In the genomic region with DNA sequence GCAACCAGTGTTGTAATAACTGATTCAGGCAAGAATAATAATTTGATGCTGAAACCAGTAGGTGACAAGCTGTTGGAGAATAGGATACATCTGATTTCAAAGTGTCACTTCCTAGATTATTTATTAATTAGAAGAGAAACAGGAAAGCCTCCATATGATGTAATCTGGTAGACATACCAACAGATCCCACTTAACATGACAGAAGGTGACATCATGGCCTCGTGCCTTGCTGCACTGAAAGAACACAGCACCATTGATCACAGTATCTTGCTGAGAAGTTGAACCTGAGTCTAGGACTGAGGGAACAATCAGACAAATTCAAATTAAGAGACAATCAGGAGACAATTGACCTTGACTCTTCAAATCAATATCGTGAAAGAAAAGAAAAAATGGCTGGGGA, we compare ENCODE assay signal across 18 cellular contexts.
"Had no signal": no experiment of that assay in that cellular context is flagged by ENCODE, and none has a peak within 500 bp of the region (broad histone marks: within the 10 kb centered on the region; RNA-seq: fewer than 3 reads in every experiment).

No MANE protein-coding gene starts in this region.

- H3K27ac ChIP-seq: adrenal gland, brain microvascular endothelial cell, epithelial cell of prostate, lower lobe of right lung, sigmoid colon had no signal

- H3K4me3 Mint-ChIP-seq: activated B cell treated with CpG ODN at 0.5 μM for 24 hours; activated CD4-positive, alpha-beta T cell treated with anti-CD3 and anti-CD28 coated beads, Interleukin-2, amount 10 ng/mL, durations not matched to agents 7 days and 5 days; activated naive CD4-positive, alpha-beta T cell treated with anti-CD3 and anti-CD28 coated beads, Interleukin-2, amount 10 ng/mL, durations not matched to agents 7 days and 5 days; effector memory CD8-positive, alpha-beta T cell; natural killer cell; type B pancreatic cell had no signal

- H3K36me3 Mint-ChIP-seq: activated naive CD4-positive, alpha-beta T cell treated with anti-CD3 and anti-CD28 coated beads, Interleukin-2, amount 10 ng/mL, durations not matched to agents 7 days and 5 days; type B pancreatic cell had no signal

- H3K4me1 Mint-ChIP-seq: activated B cell treated with CpG ODN at 0.5 μM for 24 hours; activated CD4-positive, alpha-beta T cell treated with anti-CD3 and anti-CD28 coated beads, Interleukin-2, amount 10 ng/mL, durations not matched to agents 7 days and 5 days; activated naive CD4-positive, alpha-beta T cell treated with anti-CD3 and anti-CD28 coated beads, Interleukin-2, amount 10 ng/mL, durations not matched to agents 7 days and 5 days; natural killer cell had no signal

- H3K9me3 Mint-ChIP-seq: type B pancreatic cell had no signal

- H3K27ac Mint-ChIP-seq: activated B cell treated with CpG ODN at 0.5 μM for 24 hours; activated CD4-positive, alpha-beta T cell treated with anti-CD3 and anti-CD28 coated beads, Interleukin-2, amount 10 ng/mL, durations not matched to agents 7 days and 5 days; activated naive CD4-positive, alpha-beta T cell treated with anti-CD3 and anti-CD28 coated beads, Interleukin-2, amount 10 ng/mL, durations not matched to agents 7 days and 5 days; activated T-helper 2 cell treated with anti-CD3 and anti-CD28 coated beads, Interferon-gamma antibody, Interleukin-2, Interleukin-4, amounts not matched to agents 10 μg/mL and 5 μg/mL and 100 μg/mL, durations not matched to agents 14 hours and 24 hours and 36 hours; effector memory CD8-positive, alpha-beta T cell; natural killer cell; type B pancreatic cell had no signal

- ATAC-seq: effector memory CD8-positive, alpha-beta T cell; lower lobe of right lung; mucosa of descending colon; natural killer cell had no signal

- H3K36me3 ChIP-seq: adrenal gland, brain microvascular endothelial cell, lower lobe of right lung, sigmoid colon had no signal

- H3K4me1 ChIP-seq: adrenal gland, lower lobe of right lung, sigmoid colon had no signal

- DNase-seq: activated B cell treated with CpG ODN at 0.5 μM for 24 hours; activated CD4-positive, alpha-beta T cell treated with anti-CD3 and anti-CD28 coated beads, Interleukin-2, amount 10 ng/mL, durations not matched to agents 7 days and 5 days; activated naive CD4-positive, alpha-beta T cell treated with anti-CD3 and anti-CD28 coated beads, Interleukin-2, amount 10 ng/mL, durations not matched to agents 7 days and 5 days; adrenal gland; brain microvascular endothelial cell; effector memory CD8-positive, alpha-beta T cell; hippocampal formation; lower lobe of right lung; mucosa of descending colon; natural killer cell; occipital lobe; sigmoid colon; stimulated activated CD4-positive, alpha-beta T cell treated with anti-CD3 and anti-CD28 coated beads, Interleukin-2, amount 100 ng/mL, for 48 hours; stimulated activated naive CD4-positive, alpha-beta T cell treated with Interleukin-2 at 50 U/mL for 16 hours; T-helper 1 cell had no signal

- H3K9me3 ChIP-seq: adrenal gland, lower lobe of right lung, sigmoid colon had no signal

- H3K27me3 ChIP-seq: adrenal gland, brain microvascular endothelial cell, sigmoid colon had no signal

- H3K27me3 Mint-ChIP-seq: activated B cell treated with CpG ODN at 0.5 μM for 24 hours; activated CD4-positive, alpha-beta T cell treated with anti-CD3 and anti-CD28 coated beads, Interleukin-2, amount 10 ng/mL, durations not matched to agents 7 days and 5 days; activated naive CD4-positive, alpha-beta T cell treated with anti-CD3 and anti-CD28 coated beads, Interleukin-2, amount 10 ng/mL, durations not matched to agents 7 days and 5 days; effector memory CD8-positive, alpha-beta T cell had no signal

- H3K4me3 ChIP-seq: adrenal gland, lower lobe of right lung, mucosa of descending colon, sigmoid colon had no signal
